Comparison of ENCODE assay signal across 2 cellular contexts in genomic region chr5:10733426-10733825, GRCh38.
TF ChIP-seq lines count a peak whose summit lies in the region.

No MANE protein-coding gene starts in this region.

TF ChIP-seq in liver, 16 proteins besides CTCF, POLR2A, EP300 and RAD21:
- no peak for TF ChIP-seq EGR1 (IDR thresholded peaks at IDR 0.05; ENCODE audit: low read depth in 2 of 2)
- no peak for TF ChIP-seq RXRA (IDR thresholded peaks at IDR 0.05)
- TF ChIP-seq TAF1 (conservative IDR thresholded peaks at IDR 0.05) = no peak
- TF ChIP-seq FOXA2 (IDR thresholded peaks at IDR 0.05) = no peak
- peak; percentile 20 for TF ChIP-seq YY1 (IDR thresholded peaks at IDR 0.05)
TF ChIP-seq in liver: peak in this region for 1.

TF ChIP-seq in HepG2, 621 proteins besides CTCF, POLR2A, EP300 and RAD21:
- TF ChIP-seq AGO1 (IDR thresholded peaks at IDR 0.05; ENCODE audit: low read depth, low read length, poor library complexity, severe bottlenecking) (no peak), ZBTB1 (CRISPR knock-in tag; IDR thresholded peaks at IDR 0.05; ENCODE audit: borderline replicate concordance) (no peak), ZNF101 (CRISPR knock-in tag; IDR thresholded peaks at IDR 0.05; ENCODE audit: borderline replicate concordance, low read depth) (no peak), ZBTB20 (CRISPR knock-in tag; IDR thresholded peaks at IDR 0.05; ENCODE audit: borderline replicate concordance, low read depth) (no peak), NR2F6 (IDR thresholded peaks at IDR 0.05) (no peak), NR2F6 (CRISPR knock-in tag; IDR thresholded peaks at IDR 0.05) (no peak), ATM (IDR thresholded peaks at IDR 0.05; ENCODE audit: borderline replicate concordance) (no peak), FOXP1 (IDR thresholded peaks at IDR 0.05) (no peak), FOXP1 (CRISPR knock-in tag; IDR thresholded peaks at IDR 0.05) (no peak), UBTF (CRISPR knock-in tag; IDR thresholded peaks at IDR 0.05) (no peak)
- TF ChIP-seq, protein P1, sequence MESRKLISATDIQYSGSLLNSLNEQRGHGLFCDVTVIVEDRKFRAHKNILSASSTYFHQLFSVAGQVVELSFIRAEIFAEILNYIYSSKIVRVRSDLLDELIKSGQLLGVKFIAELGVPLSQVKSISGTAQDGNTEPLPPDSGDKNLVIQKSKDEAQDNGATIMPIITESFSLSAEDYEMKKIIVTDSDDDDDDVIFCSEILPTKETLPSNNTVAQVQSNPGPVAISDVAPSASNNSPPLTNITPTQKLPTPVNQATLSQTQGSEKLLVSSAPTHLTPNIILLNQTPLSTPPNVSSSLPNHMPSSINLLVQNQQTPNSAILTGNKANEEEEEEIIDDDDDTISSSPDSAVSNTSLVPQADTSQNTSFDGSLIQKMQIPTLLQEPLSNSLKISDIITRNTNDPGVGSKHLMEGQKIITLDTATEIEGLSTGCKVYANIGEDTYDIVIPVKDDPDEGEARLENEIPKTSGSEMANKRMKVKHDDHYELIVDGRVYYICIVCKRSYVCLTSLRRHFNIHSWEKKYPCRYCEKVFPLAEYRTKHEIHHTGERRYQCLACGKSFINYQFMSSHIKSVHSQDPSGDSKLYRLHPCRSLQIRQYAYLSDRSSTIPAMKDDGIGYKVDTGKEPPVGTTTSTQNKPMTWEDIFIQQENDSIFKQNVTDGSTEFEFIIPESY (CRISPR knock-in tag; IDR thresholded peaks at IDR 0.05) = no peak
- TF ChIP-seq, protein P2, sequence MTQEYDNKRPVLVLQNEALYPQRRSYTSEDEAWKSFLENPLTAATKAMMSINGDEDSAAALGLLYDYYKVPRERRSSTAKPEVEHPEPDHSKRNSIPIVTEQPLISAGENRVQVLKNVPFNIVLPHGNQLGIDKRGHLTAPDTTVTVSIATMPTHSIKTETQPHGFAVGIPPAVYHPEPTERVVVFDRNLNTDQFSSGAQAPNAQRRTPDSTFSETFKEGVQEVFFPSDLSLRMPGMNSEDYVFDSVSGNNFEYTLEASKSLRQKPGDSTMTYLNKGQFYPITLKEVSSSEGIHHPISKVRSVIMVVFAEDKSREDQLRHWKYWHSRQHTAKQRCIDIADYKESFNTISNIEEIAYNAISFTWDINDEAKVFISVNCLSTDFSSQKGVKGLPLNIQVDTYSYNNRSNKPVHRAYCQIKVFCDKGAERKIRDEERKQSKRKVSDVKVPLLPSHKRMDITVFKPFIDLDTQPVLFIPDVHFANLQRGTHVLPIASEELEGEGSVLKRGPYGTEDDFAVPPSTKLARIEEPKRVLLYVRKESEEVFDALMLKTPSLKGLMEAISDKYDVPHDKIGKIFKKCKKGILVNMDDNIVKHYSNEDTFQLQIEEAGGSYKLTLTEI (CRISPR knock-in tag; conservative IDR thresholded peaks at IDR 0.05) = no peak
- TF ChIP-seq, protein P3, sequence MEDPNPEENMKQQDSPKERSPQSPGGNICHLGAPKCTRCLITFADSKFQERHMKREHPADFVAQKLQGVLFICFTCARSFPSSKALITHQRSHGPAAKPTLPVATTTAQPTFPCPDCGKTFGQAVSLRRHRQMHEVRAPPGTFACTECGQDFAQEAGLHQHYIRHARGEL (CRISPR knock-in tag; IDR thresholded peaks at IDR 0.05) = no peak
